ENCODE assay signal across 12 cellular contexts in the genomic region with DNA sequence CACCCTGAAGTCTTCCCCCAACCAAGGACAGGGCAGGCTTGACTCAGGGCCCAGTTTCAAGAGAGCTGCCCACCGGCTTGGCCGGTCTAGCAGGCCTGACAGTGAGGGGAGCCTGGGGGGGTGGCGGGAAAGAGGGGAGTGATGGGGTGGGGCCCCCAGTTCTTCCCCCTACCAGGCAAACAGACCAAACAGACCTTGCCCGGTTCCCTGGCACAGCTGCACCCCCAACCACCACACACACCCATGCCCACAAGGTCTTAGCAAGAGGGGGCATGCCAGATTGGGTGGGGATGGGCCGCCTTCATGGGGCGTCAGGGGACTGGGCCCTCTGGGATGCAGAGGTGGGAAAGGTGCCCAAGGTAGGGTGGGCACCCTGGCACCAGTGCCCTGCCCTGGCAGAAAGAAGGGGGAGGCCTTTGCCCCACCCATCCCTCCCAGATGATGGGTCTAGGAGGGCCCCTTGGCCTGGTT. TPM values are rescaled to one million over a fixed set of nuclear protein-coding genes. Genes with fewer than 3 reads are reported as not detected.
A peak's percentile ranks its signal among the peaks of the same experiment; 100 is the strongest.
DNase-seq lines count a peak whose midpoint lies in the region; ATAC-seq, FAIRE-seq and TF ChIP-seq lines count a peak whose summit lies in the region.
"Had no signal": no experiment of that assay in that cellular context is flagged by ENCODE, and none has a peak within 500 bp of the region (broad histone marks: within the 10 kb centered on the region; RNA-seq: fewer than 3 reads in every experiment).

No MANE protein-coding gene starts in this region.

- POLR2A ChIA-PET in CD4-positive, alpha-beta memory T cell (lab: Charles Lee; ENCODE audit: partially characterized antibody), result interaction anchor here (0.6 to 38.9 kb wide), 8 partner anchors 10 to 557 kb away, joined by 3 to 1543 read pairs (median 10); partner anchors contain the start of genes ADAM15, CKS1B, FLAD1 and LENEP

- DNase-seq in CD4-positive, alpha-beta memory T cell, result peak in 1 of 5 donors; percentile 37
- no peak for DNase-seq in activated T-helper 1 cell treated with anti-CD3 and anti-CD28 coated beads, Interleukin-12 subunit alpha, Interleukin-12 subunit beta, Interleukin-2, Interleukin-4 antibody, amounts not matched to agents 30 ng/mL and 10 ng/mL and 1 ng/mL, durations not matched to agents 14 hours and 24 hours and 36 hours (ENCODE audit: low spot score)
- DNase-seq in left ventricle myocardium inferior (no peak), small intestine (no peak), LoVo (ENCODE audit: low spot score) (no peak), DMS114 treated with DMSO at 0.1 percent for 48 hours (lab: John Stamatoyannopoulos, UW; ENCODE audit: unreplicated experiment) (no peak)
- DNase-seq: dermis blood vessel endothelial cell, trophoblast cell had no signal

- H3K4me3 Mint-ChIP-seq in CD4-positive, alpha-beta memory T cell, result peak overlapping the region; percentile 90 to 98 (median 96)
- peak overlapping the region; percentile 99 for H3K4me3 Mint-ChIP-seq in activated T-helper 1 cell treated with anti-CD3 and anti-CD28 coated beads, Interleukin-12 subunit alpha, Interleukin-12 subunit beta, Interleukin-2, Interleukin-4 antibody, amounts not matched to agents 30 ng/mL and 10 ng/mL and 1 ng/mL, durations not matched to agents 14 hours and 24 hours and 36 hours
- H3K4me3 Mint-ChIP-seq: nephron had no signal

- ATAC-seq in GM21390 (IDR thresholded peaks at IDR 0.05; ENCODE audit: unreplicated experiment), result no peak
- ATAC-seq in GM21786 (IDR thresholded peaks at IDR 0.05; ENCODE audit: unreplicated experiment), result no peak

- peak overlapping the region in 6 of 7 donors; percentile 15 to 96 (median 88) for H3K27ac Mint-ChIP-seq in CD4-positive, alpha-beta memory T cell
- H3K27ac Mint-ChIP-seq in activated T-helper 1 cell treated with anti-CD3 and anti-CD28 coated beads, Interleukin-12 subunit alpha, Interleukin-12 subunit beta, Interleukin-2, Interleukin-4 antibody, amounts not matched to agents 30 ng/mL and 10 ng/mL and 1 ng/mL, durations not matched to agents 14 hours and 24 hours and 36 hours, result peak overlapping the region; percentile 85
- H3K27ac Mint-ChIP-seq: nephron had no signal

- peak overlapping the region; percentile 76 to 85 for H3K4me3 ChIP-seq in CD4-positive, alpha-beta memory T cell (ENCODE audit: low read length in 2 of 2)
- no peak overlapping the region for H3K4me3 ChIP-seq in left ventricle myocardium inferior
- peak overlapping the region in 1 of 2 donors; percentile 60 for H3K4me3 ChIP-seq in small intestine (ENCODE audit: low read depth in 1 of 2, low read length in 2 of 2)
- H3K4me3 ChIP-seq: MG63 had no signal

- H3K27me3 Mint-ChIP-seq in CD4-positive, alpha-beta memory T cell, result no peaks in the 10 kb centered on the region
- H3K27me3 Mint-ChIP-seq in activated T-helper 1 cell treated with anti-CD3 and anti-CD28 coated beads, Interleukin-12 subunit alpha, Interleukin-12 subunit beta, Interleukin-2, Interleukin-4 antibody, amounts not matched to agents 30 ng/mL and 10 ng/mL and 1 ng/mL, durations not matched to agents 14 hours and 24 hours and 36 hours (ENCODE audit: insufficient read depth), result no peaks in the 10 kb centered on the region

- H3K9me3 ChIP-seq in CD4-positive, alpha-beta memory T cell (ENCODE audit: control insufficient read depth in 1 of 2, low read length in 2 of 2), result no peaks in the 10 kb centered on the region
- H3K9me3 ChIP-seq in left ventricle myocardium inferior (replicated peaks) (no peaks in the 10 kb centered on the region), small intestine (ENCODE audit: control insufficient read depth, low read depth) (no peaks in the 10 kb centered on the region)
- H3K9me3 ChIP-seq: MG63 had no signal

- H3K36me3 Mint-ChIP-seq in CD4-positive, alpha-beta memory T cell, result peaks cover 9 to 41% of the 10 kb centered on the region in 2 donors
- peaks cover 52% of the 10 kb centered on the region for H3K36me3 Mint-ChIP-seq in activated T-helper 1 cell treated with anti-CD3 and anti-CD28 coated beads, Interleukin-12 subunit alpha, Interleukin-12 subunit beta, Interleukin-2, Interleukin-4 antibody, amounts not matched to agents 30 ng/mL and 10 ng/mL and 1 ng/mL, durations not matched to agents 14 hours and 24 hours and 36 hours (ENCODE audit: low read depth)

- no peaks in the 10 kb centered on the region for H3K27me3 ChIP-seq in CD4-positive, alpha-beta memory T cell (ENCODE audit: insufficient read depth, low read length)
- H3K27me3 ChIP-seq in left ventricle myocardium inferior (ENCODE audit: low read depth) (no peaks in the 10 kb centered on the region), small intestine (ENCODE audit: control insufficient read depth in 2 of 2, insufficient read depth in 2 of 2, low read length in 2 of 2) (no peaks in the 10 kb centered on the region)
- H3K27me3 ChIP-seq: MG63 had no signal

- H3K27ac ChIP-seq in CD4-positive, alpha-beta memory T cell (ENCODE audit: low read depth, low read length), result peak overlapping the region; percentile 86
- H3K27ac ChIP-seq in left ventricle myocardium inferior (replicated peaks) (peak overlapping the region; percentile 95), small intestine (ENCODE audit: low read depth in 1 of 2, low read length in 1 of 2) (peak overlapping the region; percentile 84 to 95)

- H3K4me1 Mint-ChIP-seq in CD4-positive, alpha-beta memory T cell, result peaks cover 42 to 93% (median 62%) of the 10 kb centered on the region in 4 donors
- H3K4me1 Mint-ChIP-seq in activated T-helper 1 cell treated with anti-CD3 and anti-CD28 coated beads, Interleukin-12 subunit alpha, Interleukin-12 subunit beta, Interleukin-2, Interleukin-4 antibody, amounts not matched to agents 30 ng/mL and 10 ng/mL and 1 ng/mL, durations not matched to agents 14 hours and 24 hours and 36 hours (ENCODE audit: low read depth), result peaks cover 56% of the 10 kb centered on the region

- 69 to 79% (median 72%) methylated on average over 5 to 6 of the region's 6 CpGs for WGBS in small intestine, 3 donors

- CTCF ChIA-PET in CD4-positive, alpha-beta memory T cell (lab: Charles Lee; ENCODE audit: partially characterized antibody), result interaction anchor here (1.2 to 18.7 kb wide), 5 partner anchors 9 to 75 kb away, joined by 3 to 381 read pairs (median 3); partner anchors contain the start of genes LENEP, PBXIP1, PMVK and ZBTB7B

- no peak for TF ChIP-seq CTCF in left ventricle myocardium inferior (IDR thresholded peaks at IDR 0.05; ENCODE audit: borderline replicate concordance)

- H3K36me3 ChIP-seq in CD4-positive, alpha-beta memory T cell (ENCODE audit: insufficient read depth, low read length), result peaks cover 3% of the 10 kb centered on the region
- H3K36me3 ChIP-seq in left ventricle myocardium inferior, result peaks cover 26% of the 10 kb centered on the region
- peaks cover 6 to 17% of the 10 kb centered on the region in 2 donors for H3K36me3 ChIP-seq in small intestine (ENCODE audit: control insufficient read depth in 2 of 2, insufficient read depth in 2 of 2, low read length in 2 of 2)

- intact Hi-C loops in CD4-positive, alpha-beta memory T cell (cut with micrococcal nuclease), result no loop called here
- intact Hi-C loops in activated T-helper 1 cell treated with anti-CD3 and anti-CD28 coated beads, Interleukin-12 subunit alpha, Interleukin-12 subunit beta, Interleukin-2, Interleukin-4 antibody, amounts not matched to agents 30 ng/mL and 10 ng/mL and 1 ng/mL, durations not matched to agents 14 hours and 24 hours and 36 hours (cut with micrococcal nuclease), result no loop called here
- intact Hi-C loops in left ventricle myocardium inferior (cut with micrococcal nuclease), result no loop called here

- peaks cover 91% of the 10 kb centered on the region for H3K4me1 ChIP-seq in CD4-positive, alpha-beta memory T cell (ENCODE audit: insufficient read depth, low read length)
- H3K4me1 ChIP-seq in left ventricle myocardium inferior (peaks cover 74% of the 10 kb centered on the region), small intestine (ENCODE audit: control insufficient read depth in 2 of 2, insufficient read depth in 1 of 2, low read depth in 1 of 2, low read length in 1 of 2) (peaks cover 0 to 28% of the 10 kb centered on the region in 2 donors)

- no peak for FAIRE-seq in small intestine (lab: Jason Lieb, UNC)

- peaks cover 0 to 3% (median 0%) of the 10 kb centered on the region in 8 donors for H3K9me3 Mint-ChIP-seq in CD4-positive, alpha-beta memory T cell
- H3K9me3 Mint-ChIP-seq in activated T-helper 1 cell treated with anti-CD3 and anti-CD28 coated beads, Interleukin-12 subunit alpha, Interleukin-12 subunit beta, Interleukin-2, Interleukin-4 antibody, amounts not matched to agents 30 ng/mL and 10 ng/mL and 1 ng/mL, durations not matched to agents 14 hours and 24 hours and 36 hours, result no peaks in the 10 kb centered on the region
- H3K9me3 Mint-ChIP-seq: nephron had no signal

RNA-seq across cellular contexts. Expression of gene ZBTB7B, which starts 8.9 kb away (rescaled TPM):
- total RNA-seq in CD4-positive, alpha-beta memory T cell, result 10 to 100 TPM; 86.3 to 92.7 TPM
- 10 to 100 TPM in 1 of 2 donors, 1 to 10 TPM in 1; 3.4 to 11.6 TPM for polyA plus RNA-seq in CD4-positive, alpha-beta memory T cell
- 166 and 172 TPM in 2 replicates for total RNA-seq in activated T-helper 1 cell treated with anti-CD3 and anti-CD28 coated beads, Interleukin-12 subunit alpha, Interleukin-12 subunit beta, Interleukin-2, Interleukin-4 antibody, amounts not matched to agents 30 ng/mL and 10 ng/mL and 1 ng/mL, durations not matched to agents 14 hours and 24 hours and 36 hours
- 42.8 TPM for total RNA-seq in left ventricle myocardium inferior
- 100 to 1,000 TPM in 2 of 3 donors, 10 to 100 TPM in 1; 93.2 to 222 (median 136) TPM for polyA plus RNA-seq in small intestine

RNA-seq across cellular contexts. Expression of gene LENEP, which starts 18.1 kb away (rescaled TPM):
- total RNA-seq in CD4-positive, alpha-beta memory T cell, result 1 to 10 TPM; 1.1 to 3.1 TPM
- not detected for polyA plus RNA-seq in CD4-positive, alpha-beta memory T cell
- 1.5 and 1.8 TPM in 2 replicates for total RNA-seq in activated T-helper 1 cell treated with anti-CD3 and anti-CD28 coated beads, Interleukin-12 subunit alpha, Interleukin-12 subunit beta, Interleukin-2, Interleukin-4 antibody, amounts not matched to agents 30 ng/mL and 10 ng/mL and 1 ng/mL, durations not matched to agents 14 hours and 24 hours and 36 hours
- not detected for total RNA-seq in left ventricle myocardium inferior
- polyA plus RNA-seq in small intestine, result not detected
- total RNA-seq: dermis blood vessel endothelial cell had no signal

RNA-seq across cellular contexts. Expression of gene DCST2, which starts 22.1 kb away (rescaled TPM):
- total RNA-seq in CD4-positive, alpha-beta memory T cell, result 1 to 10 TPM; 4.0 to 4.1 TPM
- not detected for polyA plus RNA-seq in CD4-positive, alpha-beta memory T cell
- total RNA-seq in activated T-helper 1 cell treated with anti-CD3 and anti-CD28 coated beads, Interleukin-12 subunit alpha, Interleukin-12 subunit beta, Interleukin-2, Interleukin-4 antibody, amounts not matched to agents 30 ng/mL and 10 ng/mL and 1 ng/mL, durations not matched to agents 14 hours and 24 hours and 36 hours, result 0.26 and 0.27 TPM in 2 replicates
- not detected for total RNA-seq in left ventricle myocardium inferior
- polyA plus RNA-seq in small intestine, result 10 to 100 TPM in 2 of 3 donors, 1 to 10 TPM in 1; 1.9 to 27.1 (median 18.6) TPM

RNA-seq across cellular contexts. Expression of gene DCST1, which starts 22.2 kb away (rescaled TPM):
- under 1 TPM in 1 of 2 experiments, not detected in 1; 0.14 TPM for total RNA-seq in CD4-positive, alpha-beta memory T cell
- not detected for polyA plus RNA-seq in CD4-positive, alpha-beta memory T cell
- total RNA-seq in activated T-helper 1 cell treated with anti-CD3 and anti-CD28 coated beads, Interleukin-12 subunit alpha, Interleukin-12 subunit beta, Interleukin-2, Interleukin-4 antibody, amounts not matched to agents 30 ng/mL and 10 ng/mL and 1 ng/mL, durations not matched to agents 14 hours and 24 hours and 36 hours, result not detected in 2 replicates
- total RNA-seq in left ventricle myocardium inferior, result not detected
- under 1 TPM in 1 of 3 donors, not detected in 2; 0.10 TPM for polyA plus RNA-seq in small intestine
- total RNA-seq: dermis blood vessel endothelial cell had no signal

RNA-seq across cellular contexts. Expression of gene FLAD1, which starts 28.3 kb away (rescaled TPM):
- 10 to 100 TPM; 52.4 to 56.6 TPM for total RNA-seq in CD4-positive, alpha-beta memory T cell
- polyA plus RNA-seq in CD4-positive, alpha-beta memory T cell, result 10 to 100 TPM; 48.9 to 75.9 TPM
- 69.2 and 74.3 TPM in 2 replicates for total RNA-seq in activated T-helper 1 cell treated with anti-CD3 and anti-CD28 coated beads, Interleukin-12 subunit alpha, Interleukin-12 subunit beta, Interleukin-2, Interleukin-4 antibody, amounts not matched to agents 30 ng/mL and 10 ng/mL and 1 ng/mL, durations not matched to agents 14 hours and 24 hours and 36 hours
- total RNA-seq in left ventricle myocardium inferior, result 30.1 TPM
- polyA plus RNA-seq in small intestine, result 10 to 100 TPM; 33.1 to 51.4 (median 35.7) TPM
